In the genomic region with DNA sequence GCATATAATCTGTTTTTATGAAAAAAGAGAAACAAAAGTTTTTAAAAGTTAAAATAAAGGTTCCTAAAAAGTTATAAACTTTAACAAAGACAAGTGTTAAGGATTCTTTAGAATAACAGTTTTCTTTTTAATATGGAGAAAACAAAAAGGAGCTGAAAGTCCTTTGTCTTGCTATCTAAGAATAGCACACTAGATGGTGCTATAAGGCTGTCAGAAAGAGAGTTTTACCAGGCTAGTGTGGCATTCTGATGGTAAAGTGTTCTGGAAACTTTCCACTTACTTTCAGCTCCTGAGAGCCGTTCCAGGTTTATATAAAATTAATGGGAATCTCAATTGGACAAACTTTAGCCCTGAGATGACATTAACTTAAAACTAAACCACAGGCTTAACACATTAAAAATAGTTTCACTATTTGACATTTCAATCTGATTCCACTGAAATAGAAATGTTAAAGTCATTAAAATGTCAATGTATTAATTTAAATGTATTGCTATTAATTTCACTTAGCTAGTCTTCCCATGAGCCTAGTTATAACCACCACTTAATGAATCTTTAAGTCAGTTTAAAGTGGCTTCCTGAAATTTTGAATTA, we compare ENCODE assay signal across 8 cellular contexts. TPM values are rescaled to one million over a fixed set of nuclear protein-coding genes. Genes with fewer than 3 reads are reported as not detected.
DNase-seq lines count a peak whose midpoint lies in the region; ATAC-seq and TF ChIP-seq lines count a peak whose summit lies in the region.

No MANE protein-coding gene starts in this region.

- H2AFZ ChIP-seq in PC-9 = no peak overlapping the region

- no peaks in the 10 kb centered on the region for H3K36me3 ChIP-seq in PC-9 (ENCODE audit: low read depth)
- H3K36me3 ChIP-seq in neutrophil = no peaks in the 10 kb centered on the region

- intact Hi-C loops in PC-9 (cut with micrococcal nuclease; ENCODE audit: unreplicated experiment) = loop anchor here (1.0 to 10.0 kb wide), 5 partner anchors 251 to 841 kb away; partner anchors contain the start of gene ANTXR1

- H3F3A ChIP-seq in PC-9 (ENCODE audit: insufficient read depth, low read depth) = no peaks in the 10 kb centered on the region

- in situ Hi-C loops in Caki2 (cut with HindIII; ENCODE audit: low pct_unique_long_range_greater_than_20kb, low sequenced_read_pairs) = no loop called here

- DNase-seq in Caki2 (ENCODE audit: low read depth) (peak; percentile 48), HT1080 (ENCODE audit: low read depth) (peak; percentile 40), PC-9 (peak in 1 of 2 experiments; percentile 55), epithelial cell of esophagus (ENCODE audit: low read depth) (peak; percentile 73), ecto neural progenitor cell (ENCODE audit: low spot score) (no peak)
- no peak for DNase-seq in stimulated activated naive CD8-positive, alpha-beta T cell treated with anti-CD3 and anti-CD28 coated beads, Interleukin-15, Interleukin-2, amounts not matched to agents 100 U/mL and 50 U/mL, for 24 hours

- no peaks in the 10 kb centered on the region for H3K79me2 ChIP-seq in PC-9 (ENCODE audit: low read depth)

- no peaks in the 10 kb centered on the region for H3K9me2 ChIP-seq in PC-9 (ENCODE audit: insufficient read depth)

- TF ChIP-seq CTCF in PC-9 (conservative IDR thresholded peaks at IDR 0.05) (peak; percentile 85), epithelial cell of esophagus (IDR thresholded peaks at IDR 0.05; ENCODE audit: insufficient read depth, low read depth, low read length, missing control alignments) (peak; percentile 69), neutrophil (IDR thresholded peaks at IDR 0.05) (peak; percentile 77)

- ATAC-seq in stimulated activated naive CD8-positive, alpha-beta T cell treated with anti-CD3 and anti-CD28 coated beads, Interleukin-15, Interleukin-2, amounts not matched to agents 100 U/mL and 50 U/mL, for 24 hours = no peak
- ATAC-seq in GM19324 (IDR thresholded peaks at IDR 0.05; ENCODE audit: low FRiP score, unreplicated experiment) = no peak

- POLR2A ChIA-PET in PC-9 (lab: Charles Lee; ENCODE audit: unreplicated experiment) = interaction anchor here (0.6 to 1.0 kb wide), 3 partner anchors 175 to 445 kb away, joined by 3 to 7 read pairs (median 5); no protein-coding TSS in a partner anchor

- BruUV-seq in PC-9 (replicated peaks; lab: Mats Ljungman, UMichigan) = no TSS peak

- H3K9me3 ChIP-seq in PC-9 (ENCODE audit: insufficient read depth, low read depth) (no peaks in the 10 kb centered on the region), neutrophil (no peaks in the 10 kb centered on the region)

- no peak overlapping the region for H3K4me2 ChIP-seq in PC-9

- no peaks in the 10 kb centered on the region for H4K20me1 ChIP-seq in PC-9 (ENCODE audit: insufficient read depth)

- H3K27ac ChIP-seq in PC-9 (no peak overlapping the region), neutrophil (no peak overlapping the region)

- peaks cover 13% of the 10 kb centered on the region for H3K4me1 ChIP-seq in PC-9 (replicated peaks; ENCODE audit: insufficient read depth)
- H3K4me1 ChIP-seq in neutrophil (ENCODE audit: control insufficient read depth in 1 of 2, insufficient read depth in 1 of 2, low read depth in 1 of 2, low read length in 1 of 2) = peaks cover 19 to 20% of the 10 kb centered on the region in 2 experiments

- H3K4me3 ChIP-seq in PC-9 (no peak overlapping the region), epithelial cell of esophagus (ENCODE audit: low read length) (no peak overlapping the region), neutrophil (ENCODE audit: low read depth in 1 of 2, low read length in 1 of 2) (no peak overlapping the region)

- CTCF ChIA-PET in PC-9 (lab: Charles Lee) = interaction anchor here (0.6 to 1.5 kb wide), 4 partner anchors 24 to 619 kb away, joined by 3 to 11 read pairs (median 6); no protein-coding TSS in a partner anchor

- no peaks in the 10 kb centered on the region for H3K27me3 ChIP-seq in PC-9 (ENCODE audit: insufficient read depth, low read depth)
- no peaks in the 10 kb centered on the region for H3K27me3 ChIP-seq in neutrophil

RNA-seq across cellular contexts. Expression of gene FBXO48, which starts 3.7 kb away (rescaled TPM):
- 0.44 and 0.52 TPM in 2 replicates for total RNA-seq in Caki2 (2014; rRNA removed; shearing (Covaris generic); ENCODE audit: low replicate concordance)
- total RNA-seq in HT1080 (2014; rRNA removed; shearing (Covaris generic)) = 0.63 and 0.73 TPM in 2 replicates
- 0.80 and 1.1 TPM in 2 replicates for polyA plus RNA-seq in HT1080 (2015; cell fraction: cytosol; rRNA removed)
- polyA plus RNA-seq in HT1080 (2015; cell fraction: nucleus; rRNA removed) = 1.4 and 1.7 TPM in 2 replicates
- total RNA-seq in PC-9 (2021) = 1.2 and 1.6 TPM in 2 replicates

RNA-seq across cellular contexts. Expression of gene APLF, which starts 4.0 kb away (rescaled TPM):
- 2.8 and 6.8 TPM in 2 replicates for total RNA-seq in Caki2 (2014; rRNA removed; shearing (Covaris generic); ENCODE audit: low replicate concordance)
- 0.53 and 0.58 TPM in 2 replicates for total RNA-seq in HT1080 (2014; rRNA removed; shearing (Covaris generic))
- 0.60 and 0.66 TPM in 2 replicates for polyA plus RNA-seq in HT1080 (2015; cell fraction: cytosol; rRNA removed)
- polyA plus RNA-seq in HT1080 (2015; cell fraction: nucleus; rRNA removed) = 0.84 and 1.1 TPM in 2 replicates
- total RNA-seq in PC-9 (2021) = 3.9 and 4.5 TPM in 2 replicates

Comparison
In these comparisons a context has a peak if more than half of its experiments do, and no peak if none do; other contexts are left out.
1. DNase-seq: peak in Caki2 (single experiment), HT1080 (single experiment) and epithelial cell of esophagus (single experiment); none in stimulated activated naive CD8-positive, alpha-beta T cell treated with anti-CD3 and anti-CD28 coated beads, Interleukin-15, Interleukin-2, amounts not matched to agents 100 U/mL and 50 U/mL, for 24 hours (single experiment) and ecto neural progenitor cell (single experiment).
2. Peak in every context shown above with its lines, with median percentiles within 50 percentile points of each other: CTCF ChIP-seq.